In genomic region chr1:60703155-60703554, GRCh38 we compare ENCODE assay signal across 6 cellular contexts.
"Had no signal": no experiment of that assay in that cellular context is flagged by ENCODE, and none has a peak within 500 bp of the region (broad histone marks: within the 10 kb centered on the region; RNA-seq: fewer than 3 reads in every experiment).

No MANE protein-coding gene starts in this region.

- ATAC-seq: GM23338, K562 had no signal

- DNase-seq: H9, HCEC 1CT, IMR-90, KG1 had no signal

- H3K4me3 Mint-ChIP-seq: GM23338, H9 had no signal

- H3K27ac Mint-ChIP-seq: GM23338, H9 had no signal
